In the genomic region with DNA sequence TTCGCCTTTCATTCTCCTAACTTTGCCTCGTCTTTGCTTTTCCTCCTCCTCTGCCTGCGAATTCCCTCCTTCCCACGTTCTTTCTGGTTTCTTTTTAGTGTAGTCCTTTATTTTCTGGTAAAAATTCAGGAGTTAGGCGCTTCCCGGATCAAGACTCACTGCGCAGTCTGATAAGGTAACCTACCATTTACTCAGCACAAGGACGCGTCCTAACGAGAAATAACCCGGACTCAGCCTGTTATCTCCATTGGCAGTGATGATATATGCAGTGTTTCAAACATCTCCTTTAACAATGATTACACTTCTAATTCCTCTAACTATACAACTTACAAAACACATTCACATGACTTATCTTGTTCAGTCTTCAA, we compare ENCODE assay signal across 8 cellular contexts. TPM values are rescaled to one million over a fixed set of nuclear protein-coding genes. Genes with fewer than 3 reads are reported as not detected.
DNase-seq lines count a peak whose midpoint lies in the region; ATAC-seq and TF ChIP-seq lines count a peak whose summit lies in the region.

No MANE protein-coding gene starts in this region.

- peak overlapping the region; percentile 28 for H3K9ac ChIP-seq in mesendoderm (ENCODE audit: low read length)

- intact Hi-C loops in dorsolateral prefrontal cortex (cut with DNase I) (no loop called here), transverse colon (cut with DNase I; ENCODE audit: low total_unique reads) (no loop called here)

- H3K27ac Mint-ChIP-seq in activated T-cell treated with anti-CD3 and anti-CD28 coated beads, Interleukin-2, amount 50 U/mL, for 24 hours, result no peak overlapping the region

- H3K4me1 Mint-ChIP-seq in activated T-cell treated with anti-CD3 and anti-CD28 coated beads, Interleukin-2, amount 50 U/mL, for 24 hours (ENCODE audit: low read depth), result peaks cover 11% of the 10 kb centered on the region

- no peak overlapping the region for H3K4ac ChIP-seq in mesendoderm (ENCODE audit: low read depth, low read length)

- peak overlapping the region; percentile 81 for H3K4me3 Mint-ChIP-seq in activated T-cell treated with anti-CD3 and anti-CD28 coated beads, Interleukin-2, amount 50 U/mL, for 24 hours

- in situ Hi-C loops in transverse colon (cut with MboI; ENCODE audit: low pct_ligation_motif_present in 1 of 4, low pct_unique_long_range_greater_than_20kb in 1 of 4, low sequenced_read_pairs in 3 of 4), result no loop called here

- no peak for DNase-seq in activated T-cell treated with anti-CD3 and anti-CD28 coated beads, Interleukin-2, amount 50 U/mL, for 24 hours
- no peak for DNase-seq in activated T-cell treated with anti-CD3 and anti-CD28 coated beads, Interleukin-2, amount 50 U/mL, for 1 hour
- DNase-seq in dorsolateral prefrontal cortex, result no peak
- DNase-seq in mesendoderm, result no peak
- DNase-seq in transverse colon, result no peak
- no peak for DNase-seq in stimulated activated naive CD4-positive, alpha-beta T cell (lab: John Stamatoyannopoulos, UW)
- DNase-seq in C1 segment of cervical spinal cord (lab: John Stamatoyannopoulos, UW), result no peak

- no peak overlapping the region for H2AK5ac ChIP-seq in mesendoderm (ENCODE audit: low read length)

- WGBS in mesendoderm (ENCODE audit: extremely low coverage, insufficient coverage, low lambda C conversion rate), result no CpG with 5 or more reads among the region's 11 CpGs
- WGBS in transverse colon (ENCODE audit: low coverage in 1 of 2), 2 donors, result 31% methylated on average over 11 of the region's 11 CpGs; no CpG with 5 or more reads in 1 of the 2 donors

- TF ChIP-seq POLR2A in transverse colon (IDR thresholded peaks at IDR 0.05), result no peak

- no peak overlapping the region for H3K23ac ChIP-seq in mesendoderm (ENCODE audit: low read length)

- H4K5ac ChIP-seq in mesendoderm (ENCODE audit: low read length), result no peak overlapping the region

- no peak overlapping the region for H2BK5ac ChIP-seq in mesendoderm (ENCODE audit: low read length)

- H3K9me3 Mint-ChIP-seq in activated T-cell treated with anti-CD3 and anti-CD28 coated beads, Interleukin-2, amount 50 U/mL, for 24 hours, result no peaks in the 10 kb centered on the region

- no peaks in the 10 kb centered on the region for H3K79me2 ChIP-seq in mesendoderm (ENCODE audit: control insufficient read depth, insufficient read depth, low read length)

- ATAC-seq in HG03025 (IDR thresholded peaks at IDR 0.05; ENCODE audit: low FRiP score, unreplicated experiment), result no peak

- peak overlapping the region in 38 of 59 donors; percentile 12 to 87 (median 66) for H3K27ac ChIP-seq in dorsolateral prefrontal cortex
- no peak overlapping the region for H3K27ac ChIP-seq in mesendoderm (ENCODE audit: low read depth, low read length)
- H3K27ac ChIP-seq in transverse colon, result no peak overlapping the region

- no peaks in the 10 kb centered on the region for H3K36me3 Mint-ChIP-seq in activated T-cell treated with anti-CD3 and anti-CD28 coated beads, Interleukin-2, amount 50 U/mL, for 24 hours (ENCODE audit: low read depth)

- peak overlapping the region; percentile 77 for H3K4me2 ChIP-seq in mesendoderm (ENCODE audit: low read length)

- TF ChIP-seq CTCF in dorsolateral prefrontal cortex (IDR thresholded peaks at IDR 0.05 in 54 of 56, conservative IDR thresholded peaks at IDR 0.05 in 2 of 56; ENCODE audit: low read depth in 1 of 56, partially characterized antibody in 56 of 56), result no peak
- no peak for TF ChIP-seq CTCF in transverse colon (IDR thresholded peaks at IDR 0.05)

- H3K36me3 ChIP-seq in mesendoderm (ENCODE audit: control insufficient read depth, insufficient read depth, low read length) (no peaks in the 10 kb centered on the region), transverse colon (no peaks in the 10 kb centered on the region)

- peaks cover 64% of the 10 kb centered on the region for H3K27me3 Mint-ChIP-seq in activated T-cell treated with anti-CD3 and anti-CD28 coated beads, Interleukin-2, amount 50 U/mL, for 24 hours

- no peaks in the 10 kb centered on the region for H3K79me1 ChIP-seq in mesendoderm (ENCODE audit: low read length)

- H3K4me1 ChIP-seq in mesendoderm (ENCODE audit: control insufficient read depth, low read depth, low read length) (no peaks in the 10 kb centered on the region), transverse colon (peaks cover 0 to 11% (median 7%) of the 10 kb centered on the region in 4 donors)

- TF ChIP-seq EP300 in transverse colon (IDR thresholded peaks at IDR 0.05; ENCODE audit: low read depth), result no peak

- no peak overlapping the region for H3K18ac ChIP-seq in mesendoderm (ENCODE audit: low read length)

- H3K9me3 ChIP-seq in transverse colon, result no peaks in the 10 kb centered on the region

- H2BK120ac ChIP-seq in mesendoderm (ENCODE audit: low read depth, low read length), result no peak overlapping the region

- peak overlapping the region; percentile 75 for H3K56ac ChIP-seq in mesendoderm (ENCODE audit: low read length)

- H3K27me3 ChIP-seq in dorsolateral prefrontal cortex (peaks cover 0 to 26% (median 7%) of the 10 kb centered on the region in 45 donors), mesendoderm (ENCODE audit: insufficient read depth, low read length, poor library complexity) (peaks cover 6% of the 10 kb centered on the region), transverse colon (peaks cover 58% of the 10 kb centered on the region)

- H2BK15ac ChIP-seq in mesendoderm (replicated peaks; ENCODE audit: low read depth), result no peak overlapping the region

- H3K4me3 ChIP-seq in dorsolateral prefrontal cortex (peak overlapping the region; percentile 31 to 81 (median 65)), mesendoderm (ENCODE audit: low read length) (no peak overlapping the region), transverse colon (peak overlapping the region in 3 of 4 donors; percentile 21 to 54 (median 38))

- H4K8ac ChIP-seq in mesendoderm (ENCODE audit: low read depth, low read length), result no peak overlapping the region

RNA-seq across cellular contexts. Expression of a gene that starts 0.4 kb away (rescaled TPM):
- 100 to 1,000 TPM in 76 of 120 experiments, 10 to 100 TPM in 44; 14.2 to 308 (median 111) TPM for total RNA-seq in dorsolateral prefrontal cortex
- polyA plus RNA-seq in mesendoderm (2013, experiment 1 of 2), result 1.5 TPM
- polyA plus RNA-seq in mesendoderm (2013, experiment 2 of 2), result 2.1 TPM
- not detected for total RNA-seq in transverse colon

Comparison
In these comparisons a context has a peak if more than half of its experiments do, and no peak if none do; other contexts are left out.
1. H3K27ac ChIP-seq: peak in dorsolateral prefrontal cortex (38 of 59); none in mesendoderm (single experiment) and transverse colon (0 of 4).
2. RNA of a gene that starts 0.4 kb away (total RNA-seq): 14.2 to 308 TPM in dorsolateral prefrontal cortex; not detected in transverse colon; every median in the first group is over 10 times any median in the second.